ENCODE assay signal across 15 cellular contexts in genomic region chr4:113961322-113961698, GRCh38. TPM values are rescaled to one million over a fixed set of nuclear protein-coding genes. Genes with fewer than 3 reads are reported as not detected.
DNase-seq lines count a peak whose midpoint lies in the region; ATAC-seq and TF ChIP-seq lines count a peak whose summit lies in the region.
"Had no signal": no experiment of that assay in that cellular context is flagged by ENCODE, and none has a peak within 500 bp of the region (broad histone marks: within the 10 kb centered on the region; RNA-seq: fewer than 3 reads in every experiment).

No MANE protein-coding gene starts in this region.

- H3K4me3 ChIP-seq in endocrine pancreas (ENCODE audit: control insufficient read depth, insufficient read depth, low read length) (peak overlapping the region; percentile 5), mucosa of descending colon (no peak overlapping the region), esophagus squamous epithelium (no peak overlapping the region)
- H3K4me3 ChIP-seq: transverse colon had no signal

- peaks cover 24% of the 10 kb centered on the region for H3K4me1 ChIP-seq in endocrine pancreas (ENCODE audit: control insufficient read depth, insufficient read depth, low read length)
- H3K4me1 ChIP-seq in mucosa of descending colon (ENCODE audit: low read depth), result peaks cover 5% of the 10 kb centered on the region
- H3K4me1 ChIP-seq in esophagus squamous epithelium, result peaks cover 7 to 47% (median 27%) of the 10 kb centered on the region in 3 donors

- H3K9me3 ChIP-seq in endocrine pancreas (ENCODE audit: control insufficient read depth, low read length) (no peaks in the 10 kb centered on the region), mucosa of descending colon (no peaks in the 10 kb centered on the region), esophagus squamous epithelium (no peaks in the 10 kb centered on the region)
- H3K9me3 ChIP-seq: transverse colon had no signal

- peak; percentile 61 for ATAC-seq in mucosa of descending colon
- ATAC-seq: left ventricle myocardium superior, T-helper 17 cell had no signal

- H3K27ac ChIP-seq in esophagus squamous epithelium, result peak overlapping the region in 1 of 4 donors; percentile 59

- WGBS in esophagus squamous epithelium, 2 donors, result 8 to 15% methylated on average over 1 of the region's 1 CpG

- H3K27me3 ChIP-seq in endocrine pancreas (ENCODE audit: control insufficient read depth, insufficient read depth, low read length) (no peaks in the 10 kb centered on the region), esophagus squamous epithelium (no peaks in the 10 kb centered on the region)
- H3K27me3 ChIP-seq: transverse colon had no signal

- intact Hi-C loops in mucosa of descending colon (cut with DNase I, micrococcal nuclease), result no loop called here
- intact Hi-C loops in esophagus squamous epithelium (cut with DNase I), result no loop called here

- no peak overlapping the region for H3K9ac ChIP-seq in endocrine pancreas (ENCODE audit: control insufficient read depth, insufficient read depth, low read length)

- TF ChIP-seq CTCF in mucosa of descending colon (IDR thresholded peaks at IDR 0.05) (no peak), esophagus squamous epithelium (IDR thresholded peaks at IDR 0.05) (no peak)

- no peak for TF ChIP-seq POLR2A in esophagus squamous epithelium (IDR thresholded peaks at IDR 0.05)

- H3K36me3 ChIP-seq in endocrine pancreas (ENCODE audit: control insufficient read depth, insufficient read depth, low read length) (no peaks in the 10 kb centered on the region), mucosa of descending colon (ENCODE audit: low read depth) (no peaks in the 10 kb centered on the region), esophagus squamous epithelium (no peaks in the 10 kb centered on the region)
- H3K36me3 ChIP-seq: transverse colon had no signal

- DNase-seq in EL (peak; percentile 38), NCI-H774 (lab: John Stamatoyannopoulos, UW) (peak; percentile 56), mucosa of descending colon (no peak), NCI-H1105 (lab: John Stamatoyannopoulos, UW) (no peak), GM19240 (ENCODE audit: insufficient read length, low spot score) (no peak), esophagus squamous epithelium (lab: John Stamatoyannopoulos, UW) (no peak)
- DNase-seq in activated CD8-positive, alpha-beta memory T cell treated with anti-CD3 and anti-CD28 coated beads for 24 hours, result no peak
- DNase-seq: activated naive CD4-positive, alpha-beta T cell treated with anti-CD3 and anti-CD28 coated beads, Interleukin-2, amount 50 U/mL, for 16 hours; CD4-positive, alpha-beta T cell; Karpas-422; left ventricle myocardium superior; NCI-H526 treated with DMSO at 0.1 percent for 48 hours; T-helper 17 cell; transverse colon had no signal

RNA-seq across cellular contexts. Expression of gene ARSJ, which starts 18.1 kb away (rescaled TPM):
- total RNA-seq in mucosa of descending colon (10 to 100 TPM in 1 of 3 donors, 1 to 10 TPM in 2; 6.1 to 10.4 (median 6.5) TPM), esophagus squamous epithelium (10 to 100 TPM in 1 of 4 donors, 1 to 10 TPM in 3; 2.7 to 10.3 (median 5.8) TPM)
- total RNA-seq: CD4-positive, alpha-beta T cell had no signal

Comparison
In these comparisons a context has a peak if more than half of its experiments do, and no peak if none do; other contexts are left out.
1. DNase-seq: peak in EL (single experiment) and NCI-H774 (single experiment); none in mucosa of descending colon (0 of 3), NCI-H1105 (single experiment), GM19240 (single experiment), esophagus squamous epithelium (single experiment) and activated CD8-positive, alpha-beta memory T cell treated with anti-CD3 and anti-CD28 coated beads for 24 hours (single experiment).